In the genomic region with DNA sequence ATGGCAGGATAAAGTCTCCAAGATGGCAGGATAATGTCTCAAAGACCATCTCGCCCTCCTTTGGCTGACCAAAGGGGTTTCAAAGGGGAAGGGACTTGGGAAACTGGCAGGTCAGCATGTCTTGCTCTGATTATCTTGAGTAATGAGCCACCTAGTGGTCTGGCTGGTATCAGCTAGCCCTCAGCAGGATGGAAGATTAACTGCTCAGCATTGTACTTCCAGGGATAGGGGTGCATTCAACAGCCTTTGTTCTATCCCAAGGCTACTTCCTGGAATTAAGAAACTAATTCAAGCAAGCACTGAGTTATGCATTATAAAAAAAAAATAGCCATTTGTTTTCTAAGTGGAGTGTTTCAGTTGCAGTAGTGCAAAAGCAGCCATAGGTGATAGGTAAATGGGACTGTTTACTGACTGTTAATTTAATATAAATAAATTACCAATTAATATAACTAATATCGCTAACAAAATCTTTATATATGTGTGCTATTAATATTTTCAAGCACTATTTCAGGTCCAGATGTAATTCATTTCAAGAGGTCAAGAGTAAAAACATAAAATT, we compare ENCODE assay signal across 7 cellular contexts.
A peak's percentile ranks its signal among the peaks of the same experiment; 100 is the strongest.
DNase-seq lines count a peak whose midpoint lies in the region; ATAC-seq and TF ChIP-seq lines count a peak whose summit lies in the region.

No MANE protein-coding gene starts in this region.

- DNase-seq in LNCaP clone FGC (ENCODE audit: low read depth) = no peak
- peak; percentile 63 for DNase-seq in RWPE1 (ENCODE audit: low spot score)
- DNase-seq in sigmoid colon = no peak

- no peaks in the 10 kb centered on the region for H3K4me1 ChIP-seq in gastroesophageal sphincter
- H3K4me1 ChIP-seq in sigmoid colon = no peaks in the 10 kb centered on the region

- intact Hi-C loops in sigmoid colon (cut with DNase I) = no loop called here

- H3K27ac ChIP-seq in RWPE1 (no peak overlapping the region), gastroesophageal sphincter (no peak overlapping the region), sigmoid colon (no peak overlapping the region)

- TF ChIP-seq EP300 in gastroesophageal sphincter (IDR thresholded peaks at IDR 0.05) = no peak
- TF ChIP-seq EP300 in sigmoid colon (IDR thresholded peaks at IDR 0.05) = no peak

- H3K36me3 ChIP-seq in gastroesophageal sphincter (no peaks in the 10 kb centered on the region), sigmoid colon (no peaks in the 10 kb centered on the region)

- H3K27me3 ChIP-seq in gastroesophageal sphincter (no peaks in the 10 kb centered on the region), sigmoid colon (no peaks in the 10 kb centered on the region)

- WGBS in gastroesophageal sphincter (ENCODE audit: low coverage in 1 of 2), 2 donors = 37 to 59% methylated on average over 2 of the region's 2 CpGs
- 54 to 67% methylated on average over 2 of the region's 2 CpGs for WGBS in sigmoid colon, 2 donors

- TF ChIP-seq CTCF in LNCaP clone FGC (IDR thresholded peaks at IDR 0.05; ENCODE audit: control insufficient read depth, extremely low read depth, insufficient read depth) = peak; percentile 84
- TF ChIP-seq CTCF in RWPE1 (conservative IDR thresholded peaks at IDR 0.05; ENCODE audit: low read depth) = peak; percentile 83
- peak in 3 of 4 experiments; percentile 7 to 51 (median 33) for TF ChIP-seq CTCF in gastroesophageal sphincter (IDR thresholded peaks at IDR 0.05)
- TF ChIP-seq CTCF in sigmoid colon (IDR thresholded peaks at IDR 0.05) = no peak

- H3K9me3 ChIP-seq in gastroesophageal sphincter (no peaks in the 10 kb centered on the region), sigmoid colon (no peaks in the 10 kb centered on the region)

- POLR2A ChIA-PET in RWPE1 (lab: Yijun Ruan, JAX; ENCODE audit: low non-redundant PET) = no interaction called here

- TF ChIP-seq POLR2A in gastroesophageal sphincter (IDR thresholded peaks at IDR 0.05) (no peak), sigmoid colon (IDR thresholded peaks at IDR 0.05) (no peak)

- CTCF ChIA-PET in RWPE1 (lab: Yijun Ruan, JAX) = interaction anchor here (0.6 to 1.0 kb wide), 5 partner anchors 16 to 1674 kb away, joined by 3 to 4 read pairs (median 3); no protein-coding TSS in a partner anchor

- H3K4me3 ChIP-seq in LNCaP clone FGC (ENCODE audit: low read depth, low read length) (no peak overlapping the region), gastroesophageal sphincter (peak overlapping the region; percentile 27 to 40), sigmoid colon (peak overlapping the region in 3 of 4 donors; percentile 7 to 16 (median 13))

- ATAC-seq in GM18858 (IDR thresholded peaks at IDR 0.05; ENCODE audit: unreplicated experiment) = peak; percentile 57
- peak; percentile 51 for ATAC-seq in gastroesophageal sphincter
- no peak for ATAC-seq in HG02938 (IDR thresholded peaks at IDR 0.05; ENCODE audit: unreplicated experiment)
- no peak for ATAC-seq in GM19455 (IDR thresholded peaks at IDR 0.05; ENCODE audit: unreplicated experiment)

Comparison
In these comparisons a context has a peak if more than half of its experiments do, and no peak if none do; other contexts are left out.
1. ATAC-seq: peak in GM18858 (single experiment) and gastroesophageal sphincter (single experiment); none in HG02938 (single experiment) and GM19455 (single experiment).
2. CTCF ChIP-seq: peak in LNCaP clone FGC (single experiment), RWPE1 (single experiment) and gastroesophageal sphincter (3 of 4); none in sigmoid colon (0 of 4).